8 cellular contexts compared by ENCODE assay signal in genomic region chr3:34260266-34260990, GRCh38.
DNase-seq lines count a peak whose midpoint lies in the region; ATAC-seq and TF ChIP-seq lines count a peak whose summit lies in the region.

No MANE protein-coding gene starts in this region.

- no peaks in the 10 kb centered on the region for H3K27me3 ChIP-seq in MM.1S (replicated peaks; ENCODE audit: insufficient read depth, low read length)

- peaks cover 27% of the 10 kb centered on the region for H3K4me1 ChIP-seq in MM.1S (ENCODE audit: low read length)

- H3K27ac ChIP-seq in MM.1S (ENCODE audit: low read length): no peak overlapping the region
- H3K27ac ChIP-seq in angular gyrus (ENCODE audit: low read depth, low read length): peak overlapping the region; percentile 62

- H3K9me2 ChIP-seq in MM.1S (replicated peaks; ENCODE audit: insufficient read depth, low read length): no peaks in the 10 kb centered on the region

- TF ChIP-seq CTCF in MM.1S (IDR thresholded peaks at IDR 0.05; ENCODE audit: low read length): peak; percentile 74

- DNase-seq in DMS53 (lab: John Stamatoyannopoulos, UW) (peak; percentile 38), MM.1S (peak; percentile 58), hepatic stellate cell (ENCODE audit: low spot score) (peak; percentile 31)
- peak; percentile 50 for DNase-seq in stimulated activated CD4-positive, alpha-beta T cell treated with anti-CD3 and anti-CD28 coated beads, Interleukin-15, amount 100 ng/mL, for 24 hours
- DNase-seq in activated CD4-positive, CD25-positive, alpha-beta regulatory T cell (lab: John Stamatoyannopoulos, UW): no peak

- H3K9me3 ChIP-seq in MM.1S (replicated peaks; ENCODE audit: insufficient read depth, low read length): no peaks in the 10 kb centered on the region

- no peaks in the 10 kb centered on the region for H3K36me3 ChIP-seq in MM.1S (replicated peaks; ENCODE audit: insufficient read depth, low read length)

- no peaks in the 10 kb centered on the region for H3K79me2 ChIP-seq in MM.1S (ENCODE audit: low read length)

- H4K20me1 ChIP-seq in MM.1S (ENCODE audit: insufficient read depth, low read length): no peaks in the 10 kb centered on the region

- no peak overlapping the region for H3K4me2 ChIP-seq in MM.1S (ENCODE audit: low read depth, low read length)

- no peak overlapping the region for H2AFZ ChIP-seq in MM.1S (ENCODE audit: low read length)

- H3F3A ChIP-seq in MM.1S (ENCODE audit: insufficient read depth, low read length): no peaks in the 10 kb centered on the region

- H3K9ac ChIP-seq in MM.1S (ENCODE audit: low read length): no peak overlapping the region

- no peak overlapping the region for H3K4me3 ChIP-seq in MM.1S (ENCODE audit: low read length)

- peak; percentile 41 for ATAC-seq in GM21360 (IDR thresholded peaks at IDR 0.05; ENCODE audit: unreplicated experiment)
- ATAC-seq in HG02884 (IDR thresholded peaks at IDR 0.05; ENCODE audit: unreplicated experiment): no peak

Comparison
In these comparisons a context has a peak if more than half of its experiments do, and no peak if none do; other contexts are left out.
1. DNase-seq: peak in DMS53 (single experiment), MM.1S (single experiment), hepatic stellate cell (single experiment) and stimulated activated CD4-positive, alpha-beta T cell treated with anti-CD3 and anti-CD28 coated beads, Interleukin-15, amount 100 ng/mL, for 24 hours (single experiment); none in activated CD4-positive, CD25-positive, alpha-beta regulatory T cell (0 of 4).